Comparison of ENCODE assay signal across 1 cellular context in the genomic region with DNA sequence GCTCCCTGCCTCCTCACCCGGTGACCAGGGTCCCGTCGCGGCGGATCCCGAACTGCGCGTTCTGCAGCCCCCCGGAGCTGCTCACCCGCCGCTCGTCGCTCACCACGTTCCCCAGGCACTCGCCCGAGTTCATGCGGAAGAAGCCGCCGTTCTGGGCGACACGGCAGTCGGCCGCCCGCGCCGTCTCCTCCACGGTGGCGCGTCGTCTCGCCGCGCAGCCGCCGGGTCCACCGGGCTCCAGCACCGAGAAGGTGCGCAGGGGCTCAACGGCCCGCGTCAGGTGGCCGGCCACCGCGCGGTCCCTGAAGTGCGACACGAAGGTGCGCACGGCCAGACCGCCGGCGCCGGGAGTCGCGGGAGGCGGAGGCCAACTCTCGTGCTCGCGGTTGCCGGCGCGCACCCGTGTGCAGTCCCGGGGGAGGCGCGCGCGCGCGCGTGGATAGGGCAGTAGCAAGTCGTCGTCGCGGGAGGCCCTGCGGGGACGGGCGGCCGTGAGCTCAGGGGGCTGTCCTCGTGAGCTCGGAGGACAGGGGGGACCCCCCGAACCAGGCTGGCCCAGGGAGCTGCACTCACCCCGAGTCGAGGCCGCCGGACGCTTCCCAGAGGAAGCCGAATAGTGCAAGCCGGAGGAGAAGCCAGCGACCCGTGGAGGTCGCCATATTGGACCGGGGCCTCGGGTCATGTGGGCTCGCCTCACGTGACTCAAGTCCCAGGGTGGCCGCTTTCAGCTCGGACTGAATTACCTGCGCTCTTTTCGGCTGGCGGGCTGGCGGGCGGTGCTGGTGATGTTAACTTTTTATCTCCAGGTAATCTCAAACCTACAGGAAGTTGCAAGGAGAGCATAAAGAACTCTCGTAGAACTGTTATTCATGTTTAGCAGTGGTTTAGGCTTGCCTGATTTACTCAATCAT.
TF ChIP-seq lines count a peak whose summit lies in the region.

Gene NAGPA, minus strand, starts transcription at position 680 of the 911 bp plus-strand sequence. Its CDS starts 21 bp downstream, at position 659.

TF ChIP-seq in GM12878, 131 proteins besides CTCF, POLR2A, EP300 and RAD21 (continued from another document):
- no peak for TF ChIP-seq ZNF687 (IDR thresholded peaks at IDR 0.05)
- no peak for TF ChIP-seq ATF2 (IDR thresholded peaks at IDR 0.05; ENCODE audit: low read length)
- peak; percentile 68 for TF ChIP-seq GATAD2B (conservative IDR thresholded peaks at IDR 0.05; ENCODE audit: low read depth)
- TF ChIP-seq ESRRA (IDR thresholded peaks at IDR 0.05; ENCODE audit: low read length): no peak
- no peak for TF ChIP-seq E4F1 (IDR thresholded peaks at IDR 0.05; ENCODE audit: borderline replicate concordance, partially characterized antibody)
- TF ChIP-seq, protein P1, sequence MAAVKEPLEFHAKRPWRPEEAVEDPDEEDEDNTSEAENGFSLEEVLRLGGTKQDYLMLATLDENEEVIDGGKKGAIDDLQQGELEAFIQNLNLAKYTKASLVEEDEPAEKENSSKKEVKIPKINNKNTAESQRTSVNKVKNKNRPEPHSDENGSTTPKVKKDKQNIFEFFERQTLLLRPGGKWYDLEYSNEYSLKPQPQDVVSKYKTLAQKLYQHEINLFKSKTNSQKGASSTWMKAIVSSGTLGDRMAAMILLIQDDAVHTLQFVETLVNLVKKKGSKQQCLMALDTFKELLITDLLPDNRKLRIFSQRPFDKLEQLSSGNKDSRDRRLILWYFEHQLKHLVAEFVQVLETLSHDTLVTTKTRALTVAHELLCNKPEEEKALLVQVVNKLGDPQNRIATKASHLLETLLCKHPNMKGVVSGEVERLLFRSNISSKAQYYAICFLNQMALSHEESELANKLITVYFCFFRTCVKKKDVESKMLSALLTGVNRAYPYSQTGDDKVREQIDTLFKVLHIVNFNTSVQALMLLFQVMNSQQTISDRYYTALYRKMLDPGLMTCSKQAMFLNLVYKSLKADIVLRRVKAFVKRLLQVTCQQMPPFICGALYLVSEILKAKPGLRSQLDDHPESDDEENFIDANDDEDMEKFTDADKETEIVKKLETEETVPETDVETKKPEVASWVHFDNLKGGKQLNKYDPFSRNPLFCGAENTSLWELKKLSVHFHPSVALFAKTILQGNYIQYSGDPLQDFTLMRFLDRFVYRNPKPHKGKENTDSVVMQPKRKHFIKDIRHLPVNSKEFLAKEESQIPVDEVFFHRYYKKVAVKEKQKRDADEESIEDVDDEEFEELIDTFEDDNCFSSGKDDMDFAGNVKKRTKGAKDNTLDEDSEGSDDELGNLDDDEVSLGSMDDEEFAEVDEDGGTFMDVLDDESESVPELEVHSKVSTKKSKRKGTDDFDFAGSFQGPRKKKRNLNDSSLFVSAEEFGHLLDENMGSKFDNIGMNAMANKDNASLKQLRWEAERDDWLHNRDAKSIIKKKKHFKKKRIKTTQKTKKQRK (IDR thresholded peaks at IDR 0.05; ENCODE audit: low read depth, low read length): no peak
- TF ChIP-seq RCOR1 (conservative IDR thresholded peaks at IDR 0.05; ENCODE audit: low read depth, low read length): no peak; the same call in 1 of the 2 replicates
- no peak for TF ChIP-seq TCF3 (IDR thresholded peaks at IDR 0.05; ENCODE audit: borderline replicate concordance, insufficient read depth, low read depth, low read length)
- TF ChIP-seq, protein P2, sequence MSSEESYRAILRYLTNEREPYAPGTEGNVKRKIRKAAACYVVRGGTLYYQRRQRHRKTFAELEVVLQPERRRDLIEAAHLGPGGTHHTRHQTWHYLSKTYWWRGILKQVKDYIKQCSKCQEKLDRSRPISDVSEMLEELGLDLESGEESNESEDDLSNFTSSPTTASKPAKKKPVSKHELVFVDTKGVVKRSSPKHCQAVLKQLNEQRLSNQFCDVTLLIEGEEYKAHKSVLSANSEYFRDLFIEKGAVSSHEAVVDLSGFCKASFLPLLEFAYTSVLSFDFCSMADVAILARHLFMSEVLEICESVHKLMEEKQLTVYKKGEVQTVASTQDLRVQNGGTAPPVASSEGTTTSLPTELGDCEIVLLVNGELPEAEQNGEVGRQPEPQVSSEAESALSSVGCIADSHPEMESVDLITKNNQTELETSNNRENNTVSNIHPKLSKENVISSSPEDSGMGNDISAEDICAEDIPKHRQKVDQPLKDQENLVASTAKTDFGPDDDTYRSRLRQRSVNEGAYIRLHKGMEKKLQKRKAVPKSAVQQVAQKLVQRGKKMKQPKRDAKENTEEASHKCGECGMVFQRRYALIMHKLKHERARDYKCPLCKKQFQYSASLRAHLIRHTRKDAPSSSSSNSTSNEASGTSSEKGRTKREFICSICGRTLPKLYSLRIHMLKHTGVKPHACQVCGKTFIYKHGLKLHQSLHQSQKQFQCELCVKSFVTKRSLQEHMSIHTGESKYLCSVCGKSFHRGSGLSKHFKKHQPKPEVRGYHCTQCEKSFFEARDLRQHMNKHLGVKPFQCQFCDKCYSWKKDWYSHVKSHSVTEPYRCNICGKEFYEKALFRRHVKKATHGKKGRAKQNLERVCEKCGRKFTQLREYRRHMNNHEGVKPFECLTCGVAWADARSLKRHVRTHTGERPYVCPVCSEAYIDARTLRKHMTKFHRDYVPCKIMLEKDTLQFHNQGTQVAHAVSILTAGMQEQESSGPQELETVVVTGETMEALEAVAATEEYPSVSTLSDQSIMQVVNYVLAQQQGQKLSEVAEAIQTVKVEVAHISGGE (CRISPR knock-in tag; IDR thresholded peaks at IDR 0.05): no peak
- TF ChIP-seq IRF4 (IDR thresholded peaks at IDR 0.05; ENCODE audit: low read depth, low read length): 0 out of 2 replicates have a peak, but pooled peaks have one; percentile 22
- no peak for TF ChIP-seq BRCA1 (IDR thresholded peaks at IDR 0.05; ENCODE audit: low read depth, low read length)
- peak; percentile 57; the same call in 1 of the 2 replicates for TF ChIP-seq RB1 (IDR thresholded peaks at IDR 0.05; ENCODE audit: borderline replicate concordance)
- peak; percentile 42 for TF ChIP-seq FOS (IDR thresholded peaks at IDR 0.05; ENCODE audit: borderline replicate concordance, extremely low read depth, insufficient read length)
- peak; percentile 38; the same call in 1 of the 2 replicates for TF ChIP-seq CREM (IDR thresholded peaks at IDR 0.05; ENCODE audit: low read depth)
- TF ChIP-seq BHLHE40 (IDR thresholded peaks at IDR 0.05; ENCODE audit: borderline replicate concordance in 1 of 2, low read depth in 2 of 2, low read length in 1 of 2): peak; percentile 80 to 90
- no peak for TF ChIP-seq SMAD5 (IDR thresholded peaks at IDR 0.05; ENCODE audit: low read depth)
TF ChIP-seq in GM12878: peak in this region for 49.
